In the genomic region with DNA sequence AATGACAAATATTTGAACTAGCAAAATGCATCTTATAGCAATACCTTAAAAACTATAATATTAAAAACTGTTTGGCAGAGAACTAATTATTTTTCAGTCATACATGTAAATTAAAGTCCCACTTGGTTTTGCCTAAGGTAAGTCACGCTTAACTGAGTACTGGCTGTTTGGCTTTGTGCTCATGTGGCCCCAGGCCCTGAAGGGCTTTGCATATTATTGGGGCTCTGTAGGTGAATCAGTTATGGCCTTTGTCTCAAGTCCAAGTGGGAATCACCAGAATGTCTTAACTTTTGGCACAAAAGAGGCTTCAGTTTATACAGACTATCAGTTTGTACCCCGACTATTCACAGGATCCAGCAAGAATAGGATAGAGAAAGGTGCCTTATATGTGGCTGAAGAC, we compare ENCODE assay signal across 21 cellular contexts. TPM values are rescaled to one million over a fixed set of nuclear protein-coding genes. Genes with fewer than 3 reads are reported as not detected.
"Had no signal": no experiment of that assay in that cellular context is flagged by ENCODE, and none has a peak within 500 bp of the region (broad histone marks: within the 10 kb centered on the region; RNA-seq: fewer than 3 reads in every experiment).

No MANE protein-coding gene starts in this region.

RNA-seq across cellular contexts. Expression of gene OR5B3, which starts 7.1 kb away (rescaled TPM):
- total RNA-seq: activated naive CD4-positive, alpha-beta T cell treated with anti-CD3 and anti-CD28 coated beads for 36 hours; activated naive CD4-positive, alpha-beta T cell treated with anti-CD3 and anti-CD28 coated beads, Interleukin-2, amount 50 U/mL, for 72 hours; activated naive CD8-positive, alpha-beta T cell treated with anti-CD3 and anti-CD28 coated beads for 36 hours; activated naive CD8-positive, alpha-beta T cell treated with anti-CD3 and anti-CD28 coated beads, Interleukin-2, amount 10 ng/mL, durations not matched to agents 7 days and 5 days; activated T-cell treated with anti-CD3 and anti-CD28 coated beads, Interleukin-2, amount 50 U/mL, for 4 hours; activated T-cell treated with anti-CD3 and anti-CD28 coated beads, Interleukin-2, amount 50 U/mL, for 72 hours; activated T-helper 1 cell treated with anti-CD3 and anti-CD28 coated beads, Interleukin-12 subunit alpha, Interleukin-12 subunit beta, Interleukin-2, Interleukin-4 antibody, amounts not matched to agents 30 ng/mL and 10 ng/mL and 1 ng/mL, durations not matched to agents 14 hours and 24 hours and 36 hours; activated T-helper 17 cell treated with anti-CD3 and anti-CD28 coated beads, Interleukin-2, amount 50 U/mL, for 72 hours; activated T-helper 2 cell treated with anti-CD3 and anti-CD28 coated beads, Interferon-gamma antibody, Interleukin-2, Interleukin-4, amounts not matched to agents 10 μg/mL and 5 μg/mL and 100 μg/mL, durations not matched to agents 14 hours and 24 hours and 36 hours; adrenal gland; aorta; ascending aorta; astrocyte; body of pancreas; breast epithelium; bronchial epithelial cell; cardiac muscle cell; cardiac septum; cerebellum; chondrocyte had no signal
- polyA plus RNA-seq: adipose tissue, adrenal gland, aorta, cardiac muscle cell had no signal

RNA-seq across cellular contexts. Expression of gene OR5B2, which starts 28.3 kb away (rescaled TPM):
- total RNA-seq: activated naive CD4-positive, alpha-beta T cell treated with anti-CD3 and anti-CD28 coated beads for 36 hours; activated naive CD8-positive, alpha-beta T cell treated with anti-CD3 and anti-CD28 coated beads for 36 hours; activated naive CD8-positive, alpha-beta T cell treated with anti-CD3 and anti-CD28 coated beads, Interleukin-2, amount 10 ng/mL, durations not matched to agents 7 days and 5 days; activated T-cell treated with anti-CD3 and anti-CD28 coated beads, Interleukin-2, amount 50 U/mL, for 4 hours; activated T-cell treated with anti-CD3 and anti-CD28 coated beads, Interleukin-2, amount 50 U/mL, for 72 hours; activated T-helper 1 cell treated with anti-CD3 and anti-CD28 coated beads, Interleukin-12 subunit alpha, Interleukin-12 subunit beta, Interleukin-2, Interleukin-4 antibody, amounts not matched to agents 30 ng/mL and 10 ng/mL and 1 ng/mL, durations not matched to agents 14 hours and 24 hours and 36 hours; activated T-helper 2 cell treated with anti-CD3 and anti-CD28 coated beads, Interferon-gamma antibody, Interleukin-2, Interleukin-4, amounts not matched to agents 10 μg/mL and 5 μg/mL and 100 μg/mL, durations not matched to agents 14 hours and 24 hours and 36 hours; adrenal gland; aorta; ascending aorta; astrocyte; body of pancreas; breast epithelium; bronchial epithelial cell; cardiac muscle cell; cardiac septum; cerebellum; chondrocyte had no signal
- polyA plus RNA-seq: adipose tissue, adrenal gland, aorta, cardiac muscle cell had no signal

RNA-seq across cellular contexts. Expression of gene OR5B17, which starts 40.8 kb away (rescaled TPM):
- total RNA-seq: activated naive CD4-positive, alpha-beta T cell treated with anti-CD3 and anti-CD28 coated beads for 36 hours; activated naive CD4-positive, alpha-beta T cell treated with anti-CD3 and anti-CD28 coated beads, Interleukin-2, amount 50 U/mL, for 72 hours; activated naive CD8-positive, alpha-beta T cell treated with anti-CD3 and anti-CD28 coated beads for 36 hours; activated naive CD8-positive, alpha-beta T cell treated with anti-CD3 and anti-CD28 coated beads, Interleukin-2, amount 10 ng/mL, durations not matched to agents 7 days and 5 days; activated T-cell treated with anti-CD3 and anti-CD28 coated beads, Interleukin-2, amount 50 U/mL, for 4 hours; activated T-cell treated with anti-CD3 and anti-CD28 coated beads, Interleukin-2, amount 50 U/mL, for 72 hours; activated T-helper 1 cell treated with anti-CD3 and anti-CD28 coated beads, Interleukin-12 subunit alpha, Interleukin-12 subunit beta, Interleukin-2, Interleukin-4 antibody, amounts not matched to agents 30 ng/mL and 10 ng/mL and 1 ng/mL, durations not matched to agents 14 hours and 24 hours and 36 hours; activated T-helper 17 cell treated with anti-CD3 and anti-CD28 coated beads, Interleukin-2, amount 50 U/mL, for 72 hours; activated T-helper 2 cell treated with anti-CD3 and anti-CD28 coated beads, Interferon-gamma antibody, Interleukin-2, Interleukin-4, amounts not matched to agents 10 μg/mL and 5 μg/mL and 100 μg/mL, durations not matched to agents 14 hours and 24 hours and 36 hours; adrenal gland; aorta; ascending aorta; astrocyte; body of pancreas; breast epithelium; bronchial epithelial cell; cardiac muscle cell; cardiac septum; cerebellum; chondrocyte had no signal
- polyA plus RNA-seq: adipose tissue, adrenal gland, aorta, cardiac muscle cell had no signal

RNA-seq across cellular contexts. Expression of gene OR5B12, which starts 42.4 kb away (rescaled TPM):
- total RNA-seq: activated naive CD4-positive, alpha-beta T cell treated with anti-CD3 and anti-CD28 coated beads for 36 hours; activated naive CD8-positive, alpha-beta T cell treated with anti-CD3 and anti-CD28 coated beads for 36 hours; activated naive CD8-positive, alpha-beta T cell treated with anti-CD3 and anti-CD28 coated beads, Interleukin-2, amount 10 ng/mL, durations not matched to agents 7 days and 5 days; activated T-cell treated with anti-CD3 and anti-CD28 coated beads, Interleukin-2, amount 50 U/mL, for 4 hours; activated T-helper 1 cell treated with anti-CD3 and anti-CD28 coated beads, Interleukin-12 subunit alpha, Interleukin-12 subunit beta, Interleukin-2, Interleukin-4 antibody, amounts not matched to agents 30 ng/mL and 10 ng/mL and 1 ng/mL, durations not matched to agents 14 hours and 24 hours and 36 hours; activated T-helper 2 cell treated with anti-CD3 and anti-CD28 coated beads, Interferon-gamma antibody, Interleukin-2, Interleukin-4, amounts not matched to agents 10 μg/mL and 5 μg/mL and 100 μg/mL, durations not matched to agents 14 hours and 24 hours and 36 hours; adrenal gland; aorta; astrocyte; body of pancreas; breast epithelium; bronchial epithelial cell; cardiac muscle cell; cardiac septum; cerebellum; chondrocyte had no signal
- polyA plus RNA-seq: adipose tissue, adrenal gland, aorta, cardiac muscle cell had no signal
